ENCODE assay signal across 1 cellular context in genomic region chr19:49987159-49987698, GRCh38.
TF ChIP-seq lines count a peak whose summit lies in the region.

No MANE protein-coding gene starts in this region.

TF ChIP-seq in HepG2, 621 proteins besides CTCF, POLR2A, EP300 and RAD21 (continued from another document and continues in another):
- TF ChIP-seq POLR2AphosphoS2 (IDR thresholded peaks at IDR 0.05; ENCODE audit: low read depth, low read length) (no peak), ZFP82 (CRISPR knock-in tag; IDR thresholded peaks at IDR 0.05; ENCODE audit: borderline replicate concordance) (peak; percentile 100), ZC3H13 (CRISPR knock-in tag; IDR thresholded peaks at IDR 0.05) (peak; percentile 100), NAIF1 (CRISPR knock-in tag; IDR thresholded peaks at IDR 0.05; ENCODE audit: borderline replicate concordance) (peak; percentile 98), NFKBIZ (CRISPR knock-in tag; IDR thresholded peaks at IDR 0.05) (peak; percentile 100), ZNF777 (CRISPR knock-in tag; IDR thresholded peaks at IDR 0.05) (peak; percentile 95), SALL1 (CRISPR knock-in tag; IDR thresholded peaks at IDR 0.05) (peak; percentile 100), TOE1 (CRISPR knock-in tag; IDR thresholded peaks at IDR 0.05) (peak; percentile 100), ZNF501 (CRISPR knock-in tag; IDR thresholded peaks at IDR 0.05) (peak; percentile 100), ZNF782 (CRISPR knock-in tag; IDR thresholded peaks at IDR 0.05; ENCODE audit: borderline replicate concordance) (peak; percentile 100), ZNF3 (CRISPR knock-in tag; IDR thresholded peaks at IDR 0.05) (peak; percentile 97), HCFC1 (IDR thresholded peaks at IDR 0.05; ENCODE audit: low read depth, low read length) (no peak), ZNF740 (CRISPR knock-in tag; IDR thresholded peaks at IDR 0.05) (peak; percentile 96), ZNF136 (CRISPR knock-in tag; IDR thresholded peaks at IDR 0.05; ENCODE audit: low read depth) (peak; percentile 100), ZNF724P (CRISPR knock-in tag; IDR thresholded peaks at IDR 0.05; ENCODE audit: borderline replicate concordance) (peak; percentile 100), ARID4A (CRISPR knock-in tag; IDR thresholded peaks at IDR 0.05; ENCODE audit: borderline replicate concordance) (peak; percentile 100), ADNP (CRISPR knock-in tag; IDR thresholded peaks at IDR 0.05) (peak; percentile 63), ZBTB20 (CRISPR knock-in tag; IDR thresholded peaks at IDR 0.05; ENCODE audit: borderline replicate concordance, low read depth) (peak; percentile 100), ZNF652 (CRISPR knock-in tag; IDR thresholded peaks at IDR 0.05; ENCODE audit: borderline replicate concordance, low read depth) (peak; percentile 79), NFE2L1 (CRISPR knock-in tag; IDR thresholded peaks at IDR 0.05; ENCODE audit: borderline replicate concordance) (peak; percentile 99), POLR2G (IDR thresholded peaks at IDR 0.05; ENCODE audit: low read depth, low read length) (no peak), ZNF670 (CRISPR knock-in tag; IDR thresholded peaks at IDR 0.05; ENCODE audit: borderline replicate concordance) (peak; percentile 100), HIVEP1 (CRISPR knock-in tag; IDR thresholded peaks at IDR 0.05) (peak; percentile 97), WIZ (CRISPR knock-in tag; IDR thresholded peaks at IDR 0.05) (peak; percentile 100), MLLT10 (CRISPR knock-in tag; IDR thresholded peaks at IDR 0.05) (peak; percentile 97), TEF (CRISPR knock-in tag; IDR thresholded peaks at IDR 0.05) (peak; percentile 99), HNF4A (CRISPR knock-in tag; IDR thresholded peaks at IDR 0.05) (peak; percentile 63), ZNF333 (CRISPR knock-in tag; IDR thresholded peaks at IDR 0.05; ENCODE audit: borderline replicate concordance) (peak; percentile 100), ZNF446 (CRISPR knock-in tag; IDR thresholded peaks at IDR 0.05) (peak; percentile 100), ZNF468 (CRISPR knock-in tag; IDR thresholded peaks at IDR 0.05) (peak; percentile 100), ZNF329 (CRISPR knock-in tag; IDR thresholded peaks at IDR 0.05; ENCODE audit: low read depth) (peak; percentile 98), ZNF382 (CRISPR knock-in tag; IDR thresholded peaks at IDR 0.05; ENCODE audit: borderline replicate concordance) (peak; percentile 88; the same call in 1 of the 2 replicates), GFI1 (CRISPR knock-in tag; IDR thresholded peaks at IDR 0.05; ENCODE audit: borderline replicate concordance) (peak; percentile 95), AKAP8 (CRISPR knock-in tag; IDR thresholded peaks at IDR 0.05) (peak; percentile 99)
- TF ChIP-seq, protein P1, sequence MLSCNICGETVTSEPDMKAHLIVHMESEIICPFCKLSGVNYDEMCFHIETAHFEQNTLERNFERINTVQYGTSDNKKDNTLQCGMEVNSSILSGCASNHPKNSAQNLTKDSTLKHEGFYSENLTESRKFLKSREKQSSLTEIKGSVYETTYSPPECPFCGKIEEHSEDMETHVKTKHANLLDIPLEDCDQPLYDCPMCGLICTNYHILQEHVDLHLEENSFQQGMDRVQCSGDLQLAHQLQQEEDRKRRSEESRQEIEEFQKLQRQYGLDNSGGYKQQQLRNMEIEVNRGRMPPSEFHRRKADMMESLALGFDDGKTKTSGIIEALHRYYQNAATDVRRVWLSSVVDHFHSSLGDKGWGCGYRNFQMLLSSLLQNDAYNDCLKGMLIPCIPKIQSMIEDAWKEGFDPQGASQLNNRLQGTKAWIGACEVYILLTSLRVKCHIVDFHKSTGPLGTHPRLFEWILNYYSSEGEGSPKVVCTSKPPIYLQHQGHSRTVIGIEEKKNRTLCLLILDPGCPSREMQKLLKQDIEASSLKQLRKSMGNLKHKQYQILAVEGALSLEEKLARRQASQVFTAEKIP (CRISPR knock-in tag; IDR thresholded peaks at IDR 0.05; ENCODE audit: borderline replicate concordance), result peak; percentile 97; the same call in 1 of the 2 replicates
- TF ChIP-seq, protein P2, sequence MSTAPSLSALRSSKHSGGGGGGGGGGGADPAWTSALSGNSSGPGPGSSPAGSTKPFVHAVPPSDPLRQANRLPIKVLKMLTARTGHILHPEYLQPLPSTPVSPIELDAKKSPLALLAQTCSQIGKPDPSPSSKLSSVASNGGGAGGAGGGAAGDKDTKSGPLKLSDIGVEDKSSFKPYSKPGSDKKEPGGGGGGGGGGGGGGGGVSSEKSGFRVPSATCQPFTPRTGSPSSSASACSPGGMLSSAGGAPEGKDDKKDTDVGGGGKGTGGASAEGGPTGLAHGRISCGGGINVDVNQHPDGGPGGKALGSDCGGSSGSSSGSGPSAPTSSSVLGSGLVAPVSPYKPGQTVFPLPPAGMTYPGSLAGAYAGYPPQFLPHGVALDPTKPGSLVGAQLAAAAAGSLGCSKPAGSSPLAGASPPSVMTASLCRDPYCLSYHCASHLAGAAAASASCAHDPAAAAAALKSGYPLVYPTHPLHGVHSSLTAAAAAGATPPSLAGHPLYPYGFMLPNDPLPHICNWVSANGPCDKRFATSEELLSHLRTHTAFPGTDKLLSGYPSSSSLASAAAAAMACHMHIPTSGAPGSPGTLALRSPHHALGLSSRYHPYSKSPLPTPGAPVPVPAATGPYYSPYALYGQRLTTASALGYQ (CRISPR knock-in tag; IDR thresholded peaks at IDR 0.05), result peak; percentile 99
- TF ChIP-seq, protein P3, sequence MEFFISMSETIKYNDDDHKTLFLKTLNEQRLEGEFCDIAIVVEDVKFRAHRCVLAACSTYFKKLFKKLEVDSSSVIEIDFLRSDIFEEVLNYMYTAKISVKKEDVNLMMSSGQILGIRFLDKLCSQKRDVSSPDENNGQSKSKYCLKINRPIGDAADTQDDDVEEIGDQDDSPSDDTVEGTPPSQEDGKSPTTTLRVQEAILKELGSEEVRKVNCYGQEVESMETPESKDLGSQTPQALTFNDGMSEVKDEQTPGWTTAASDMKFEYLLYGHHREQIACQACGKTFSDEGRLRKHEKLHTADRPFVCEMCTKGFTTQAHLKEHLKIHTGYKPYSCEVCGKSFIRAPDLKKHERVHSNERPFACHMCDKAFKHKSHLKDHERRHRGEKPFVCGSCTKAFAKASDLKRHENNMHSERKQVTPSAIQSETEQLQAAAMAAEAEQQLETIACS (CRISPR knock-in tag; IDR thresholded peaks at IDR 0.05), result peak; percentile 83
- TF ChIP-seq, protein P4, sequence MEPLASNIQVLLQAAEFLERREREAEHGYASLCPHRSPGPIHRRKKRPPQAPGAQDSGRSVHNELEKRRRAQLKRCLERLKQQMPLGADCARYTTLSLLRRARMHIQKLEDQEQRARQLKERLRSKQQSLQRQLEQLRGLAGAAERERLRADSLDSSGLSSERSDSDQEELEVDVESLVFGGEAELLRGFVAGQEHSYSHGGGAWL (CRISPR knock-in tag; IDR thresholded peaks at IDR 0.05), result peak; percentile 100
- TF ChIP-seq, protein P5, sequence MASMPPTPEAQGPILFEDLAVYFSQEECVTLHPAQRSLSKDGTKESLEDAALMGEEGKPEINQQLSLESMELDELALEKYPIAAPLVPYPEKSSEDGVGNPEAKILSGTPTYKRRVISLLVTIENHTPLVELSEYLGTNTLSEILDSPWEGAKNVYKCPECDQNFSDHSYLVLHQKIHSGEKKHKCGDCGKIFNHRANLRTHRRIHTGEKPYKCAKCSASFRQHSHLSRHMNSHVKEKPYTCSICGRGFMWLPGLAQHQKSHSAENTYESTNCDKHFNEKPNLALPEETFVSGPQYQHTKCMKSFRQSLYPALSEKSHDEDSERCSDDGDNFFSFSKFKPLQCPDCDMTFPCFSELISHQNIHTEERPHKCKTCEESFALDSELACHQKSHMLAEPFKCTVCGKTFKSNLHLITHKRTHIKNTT (CRISPR knock-in tag; IDR thresholded peaks at IDR 0.05), result no peak
- TF ChIP-seq, protein P6, sequence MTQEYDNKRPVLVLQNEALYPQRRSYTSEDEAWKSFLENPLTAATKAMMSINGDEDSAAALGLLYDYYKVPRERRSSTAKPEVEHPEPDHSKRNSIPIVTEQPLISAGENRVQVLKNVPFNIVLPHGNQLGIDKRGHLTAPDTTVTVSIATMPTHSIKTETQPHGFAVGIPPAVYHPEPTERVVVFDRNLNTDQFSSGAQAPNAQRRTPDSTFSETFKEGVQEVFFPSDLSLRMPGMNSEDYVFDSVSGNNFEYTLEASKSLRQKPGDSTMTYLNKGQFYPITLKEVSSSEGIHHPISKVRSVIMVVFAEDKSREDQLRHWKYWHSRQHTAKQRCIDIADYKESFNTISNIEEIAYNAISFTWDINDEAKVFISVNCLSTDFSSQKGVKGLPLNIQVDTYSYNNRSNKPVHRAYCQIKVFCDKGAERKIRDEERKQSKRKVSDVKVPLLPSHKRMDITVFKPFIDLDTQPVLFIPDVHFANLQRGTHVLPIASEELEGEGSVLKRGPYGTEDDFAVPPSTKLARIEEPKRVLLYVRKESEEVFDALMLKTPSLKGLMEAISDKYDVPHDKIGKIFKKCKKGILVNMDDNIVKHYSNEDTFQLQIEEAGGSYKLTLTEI (CRISPR knock-in tag; conservative IDR thresholded peaks at IDR 0.05), result peak; percentile 83
